1 cellular context compared by ENCODE assay signal in the genomic region with DNA sequence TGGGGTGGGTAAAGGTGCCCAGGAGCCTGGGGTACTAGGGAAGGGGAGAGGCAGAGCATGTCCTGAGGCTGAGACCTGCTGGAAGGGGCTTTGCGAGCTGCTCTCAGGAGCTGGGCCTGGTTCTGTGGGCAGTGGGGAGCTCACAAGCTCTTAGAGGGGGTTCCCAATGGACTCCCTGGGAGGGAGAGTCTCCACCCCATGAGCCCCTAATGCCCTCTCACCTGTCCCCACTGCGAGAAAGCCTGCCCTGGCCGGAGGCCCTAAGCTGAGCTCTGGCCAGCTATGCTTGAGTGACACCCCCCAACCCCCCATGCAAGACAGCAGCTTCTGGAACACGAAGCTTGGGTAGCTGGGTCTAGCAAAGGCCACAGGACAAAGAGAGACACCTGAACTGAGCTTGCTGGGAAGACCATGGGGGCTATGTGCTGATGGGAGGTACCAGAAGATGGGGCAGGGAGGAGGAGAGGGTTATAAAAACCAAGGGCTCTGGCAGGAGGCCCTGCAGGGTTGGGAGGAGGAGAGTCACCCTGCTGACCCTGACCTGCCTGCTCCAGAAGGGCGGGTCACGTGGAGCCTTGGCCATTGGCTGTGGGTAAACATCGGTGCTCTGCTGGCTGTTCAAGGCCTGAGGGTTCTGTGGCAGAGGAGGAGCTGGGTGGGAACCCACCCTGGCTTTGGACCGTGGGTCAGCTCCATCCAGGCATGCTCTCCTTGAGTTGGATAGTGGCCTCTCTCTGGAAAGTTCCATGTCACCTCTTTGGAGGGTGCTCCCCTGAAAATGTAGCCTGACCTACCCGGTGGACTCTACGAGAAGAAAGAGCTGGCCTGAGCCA.
TF ChIP-seq lines count a peak whose summit lies in the region.

No MANE protein-coding gene starts in this region.

TF ChIP-seq in HepG2, 621 proteins besides CTCF, POLR2A, EP300 and RAD21 (continued from another document and continues in another):
- TF ChIP-seq, protein P1, sequence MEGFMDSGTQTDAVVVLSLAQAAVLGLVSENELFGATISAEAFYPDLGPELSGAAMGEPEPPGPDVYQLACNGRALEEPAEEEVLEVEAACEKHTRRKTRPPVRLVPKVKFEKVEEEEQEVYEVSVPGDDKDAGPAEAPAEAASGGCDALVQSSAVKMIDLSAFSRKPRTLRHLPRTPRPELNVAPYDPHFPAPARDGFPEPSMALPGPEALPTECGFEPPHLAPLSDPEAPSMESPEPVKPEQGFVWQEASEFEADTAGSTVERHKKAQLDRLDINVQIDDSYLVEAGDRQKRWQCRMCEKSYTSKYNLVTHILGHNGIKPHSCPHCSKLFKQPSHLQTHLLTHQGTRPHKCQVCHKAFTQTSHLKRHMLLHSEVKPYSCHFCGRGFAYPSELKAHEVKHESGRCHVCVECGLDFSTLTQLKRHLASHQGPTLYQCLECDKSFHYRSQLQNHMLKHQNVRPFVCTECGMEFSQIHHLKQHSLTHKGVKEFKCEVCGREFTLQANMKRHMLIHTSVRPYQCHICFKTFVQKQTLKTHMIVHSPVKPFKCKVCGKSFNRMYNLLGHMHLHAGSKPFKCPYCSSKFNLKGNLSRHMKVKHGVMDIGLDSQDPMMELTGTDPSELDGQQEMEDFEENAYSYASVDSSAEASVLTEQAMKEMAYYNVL (CRISPR knock-in tag; IDR thresholded peaks at IDR 0.05; ENCODE audit: borderline replicate concordance), result peak; percentile 53; the same call in 1 of the 2 replicates
- TF ChIP-seq, protein P2, sequence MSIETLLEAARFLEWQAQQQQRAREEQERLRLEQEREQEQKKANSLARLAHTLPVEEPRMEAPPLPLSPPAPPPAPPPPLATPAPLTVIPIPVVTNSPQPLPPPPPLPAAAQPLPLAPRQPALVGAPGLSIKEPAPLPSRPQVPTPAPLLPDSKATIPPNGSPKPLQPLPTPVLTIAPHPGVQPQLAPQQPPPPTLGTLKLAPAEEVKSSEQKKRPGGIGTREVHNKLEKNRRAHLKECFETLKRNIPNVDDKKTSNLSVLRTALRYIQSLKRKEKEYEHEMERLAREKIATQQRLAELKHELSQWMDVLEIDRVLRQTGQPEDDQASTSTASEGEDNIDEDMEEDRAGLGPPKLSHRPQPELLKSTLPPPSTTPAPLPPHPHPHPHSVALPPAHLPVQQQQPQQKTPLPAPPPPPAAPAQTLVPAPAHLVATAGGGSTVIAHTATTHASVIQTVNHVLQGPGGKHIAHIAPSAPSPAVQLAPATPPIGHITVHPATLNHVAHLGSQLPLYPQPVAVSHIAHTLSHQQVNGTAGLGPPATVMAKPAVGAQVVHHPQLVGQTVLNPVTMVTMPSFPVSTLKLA (IDR thresholded peaks at IDR 0.05), result peak; percentile 29; the same call in 1 of the 2 replicates
- TF ChIP-seq MAFF (IDR thresholded peaks at IDR 0.05; ENCODE audit: low read depth, low read length), result no peak
- peak; percentile 46; the same call in 1 of the 2 replicates for TF ChIP-seq GATA4 (IDR thresholded peaks at IDR 0.05; ENCODE audit: borderline replicate concordance, low read depth)
- no peak; the same call in 1 of the 2 replicates for TF ChIP-seq KDM3A (CRISPR knock-in tag; IDR thresholded peaks at IDR 0.05; ENCODE audit: low read depth)
- TF ChIP-seq, protein P3, sequence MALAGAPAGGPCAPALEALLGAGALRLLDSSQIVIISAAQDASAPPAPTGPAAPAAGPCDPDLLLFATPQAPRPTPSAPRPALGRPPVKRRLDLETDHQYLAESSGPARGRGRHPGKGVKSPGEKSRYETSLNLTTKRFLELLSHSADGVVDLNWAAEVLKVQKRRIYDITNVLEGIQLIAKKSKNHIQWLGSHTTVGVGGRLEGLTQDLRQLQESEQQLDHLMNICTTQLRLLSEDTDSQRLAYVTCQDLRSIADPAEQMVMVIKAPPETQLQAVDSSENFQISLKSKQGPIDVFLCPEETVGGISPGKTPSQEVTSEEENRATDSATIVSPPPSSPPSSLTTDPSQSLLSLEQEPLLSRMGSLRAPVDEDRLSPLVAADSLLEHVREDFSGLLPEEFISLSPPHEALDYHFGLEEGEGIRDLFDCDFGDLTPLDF (CRISPR knock-in tag; IDR thresholded peaks at IDR 0.05), result no peak
- TF ChIP-seq SMAD3 (CRISPR knock-in tag; IDR thresholded peaks at IDR 0.05), result 0 out of 2 replicates have a peak, but pooled peaks have one; percentile 43
- peak; percentile 48; the same call in 1 of the 2 replicates for TF ChIP-seq ARHGAP35 (CRISPR knock-in tag; IDR thresholded peaks at IDR 0.05; ENCODE audit: borderline replicate concordance)
- TF ChIP-seq, protein P4, sequence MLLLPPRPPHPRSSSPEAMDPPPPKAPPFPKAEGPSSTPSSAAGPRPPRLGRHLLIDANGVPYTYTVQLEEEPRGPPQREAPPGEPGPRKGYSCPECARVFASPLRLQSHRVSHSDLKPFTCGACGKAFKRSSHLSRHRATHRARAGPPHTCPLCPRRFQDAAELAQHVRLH (CRISPR knock-in tag; IDR thresholded peaks at IDR 0.05; ENCODE audit: borderline replicate concordance, low read depth), result no peak
- TF ChIP-seq, protein P5, sequence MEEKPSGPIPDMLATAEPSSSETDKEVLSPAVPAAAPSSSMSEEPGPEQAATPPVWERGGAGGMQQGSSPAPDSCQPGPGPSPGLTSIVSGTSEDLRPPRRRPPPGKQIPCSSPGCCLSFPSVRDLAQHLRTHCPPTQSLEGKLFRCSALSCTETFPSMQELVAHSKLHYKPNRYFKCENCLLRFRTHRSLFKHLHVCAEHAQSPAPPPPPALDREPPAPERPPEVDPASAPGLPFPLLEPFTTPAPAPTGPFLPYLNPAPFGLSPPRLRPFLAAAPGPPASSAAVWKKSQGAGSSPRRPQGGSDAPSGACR (CRISPR knock-in tag; IDR thresholded peaks at IDR 0.05), result no peak
- peak; percentile 77 for TF ChIP-seq HNF4A (CRISPR knock-in tag; IDR thresholded peaks at IDR 0.05)
- no peak for TF ChIP-seq PCBP1 (IDR thresholded peaks at IDR 0.05; ENCODE audit: borderline replicate concordance, low read depth, low read length)
- TF ChIP-seq, protein P6, sequence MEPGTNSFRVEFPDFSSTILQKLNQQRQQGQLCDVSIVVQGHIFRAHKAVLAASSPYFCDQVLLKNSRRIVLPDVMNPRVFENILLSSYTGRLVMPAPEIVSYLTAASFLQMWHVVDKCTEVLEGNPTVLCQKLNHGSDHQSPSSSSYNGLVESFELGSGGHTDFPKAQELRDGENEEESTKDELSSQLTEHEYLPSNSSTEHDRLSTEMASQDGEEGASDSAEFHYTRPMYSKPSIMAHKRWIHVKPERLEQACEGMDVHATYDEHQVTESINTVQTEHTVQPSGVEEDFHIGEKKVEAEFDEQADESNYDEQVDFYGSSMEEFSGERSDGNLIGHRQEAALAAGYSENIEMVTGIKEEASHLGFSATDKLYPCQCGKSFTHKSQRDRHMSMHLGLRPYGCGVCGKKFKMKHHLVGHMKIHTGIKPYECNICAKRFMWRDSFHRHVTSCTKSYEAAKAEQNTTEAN (CRISPR knock-in tag; conservative IDR thresholded peaks at IDR 0.05), result no peak
- TF ChIP-seq PAWR (CRISPR knock-in tag; IDR thresholded peaks at IDR 0.05; ENCODE audit: borderline replicate concordance), result no peak
- TF ChIP-seq ZNF326 (CRISPR knock-in tag; IDR thresholded peaks at IDR 0.05; ENCODE audit: borderline replicate concordance), result no peak
- TF ChIP-seq FOXM1 (CRISPR knock-in tag; IDR thresholded peaks at IDR 0.05), result no peak
- no peak for TF ChIP-seq SUZ12 (IDR thresholded peaks at IDR 0.05; ENCODE audit: low read depth, low read length)
- no peak for TF ChIP-seq ADNP (CRISPR knock-in tag; IDR thresholded peaks at IDR 0.05)
- TF ChIP-seq, protein P7, sequence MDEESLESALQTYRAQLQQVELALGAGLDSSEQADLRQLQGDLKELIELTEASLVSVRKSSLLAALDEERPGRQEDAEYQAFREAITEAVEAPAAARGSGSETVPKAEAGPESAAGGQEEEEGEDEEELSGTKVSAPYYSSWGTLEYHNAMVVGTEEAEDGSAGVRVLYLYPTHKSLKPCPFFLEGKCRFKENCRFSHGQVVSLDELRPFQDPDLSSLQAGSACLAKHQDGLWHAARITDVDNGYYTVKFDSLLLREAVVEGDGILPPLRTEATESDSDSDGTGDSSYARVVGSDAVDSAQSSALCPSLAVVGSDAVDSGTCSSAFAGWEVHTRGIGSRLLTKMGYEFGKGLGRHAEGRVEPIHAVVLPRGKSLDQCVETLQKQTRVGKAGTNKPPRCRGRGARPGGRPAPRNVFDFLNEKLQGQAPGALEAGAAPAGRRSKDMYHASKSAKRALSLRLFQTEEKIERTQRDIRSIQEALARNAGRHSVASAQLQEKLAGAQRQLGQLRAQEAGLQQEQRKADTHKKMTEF (CRISPR knock-in tag; IDR thresholded peaks at IDR 0.05), result no peak; the same call in 1 of the 2 replicates
- TF ChIP-seq, protein P8, sequence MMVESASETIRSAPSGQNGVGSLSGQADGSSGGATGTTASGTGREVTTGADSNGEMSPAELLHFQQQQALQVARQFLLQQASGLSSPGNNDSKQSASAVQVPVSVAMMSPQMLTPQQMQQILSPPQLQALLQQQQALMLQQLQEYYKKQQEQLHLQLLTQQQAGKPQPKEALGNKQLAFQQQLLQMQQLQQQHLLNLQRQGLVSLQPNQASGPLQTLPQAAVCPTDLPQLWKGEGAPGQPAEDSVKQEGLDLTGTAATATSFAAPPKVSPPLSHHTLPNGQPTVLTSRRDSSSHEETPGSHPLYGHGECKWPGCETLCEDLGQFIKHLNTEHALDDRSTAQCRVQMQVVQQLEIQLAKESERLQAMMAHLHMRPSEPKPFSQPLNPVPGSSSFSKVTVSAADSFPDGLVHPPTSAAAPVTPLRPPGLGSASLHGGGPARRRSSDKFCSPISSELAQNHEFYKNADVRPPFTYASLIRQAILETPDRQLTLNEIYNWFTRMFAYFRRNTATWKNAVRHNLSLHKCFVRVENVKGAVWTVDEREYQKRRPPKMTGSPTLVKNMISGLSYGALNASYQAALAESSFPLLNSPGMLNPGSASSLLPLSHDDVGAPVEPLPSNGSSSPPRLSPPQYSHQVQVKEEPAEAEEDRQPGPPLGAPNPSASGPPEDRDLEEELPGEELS (CRISPR knock-in tag; IDR thresholded peaks at IDR 0.05), result peak; percentile 79
- no peak for TF ChIP-seq HNRNPK (IDR thresholded peaks at IDR 0.05; ENCODE audit: low read depth, low read length, poor library complexity, severe bottlenecking)
- TF ChIP-seq NFIB (CRISPR knock-in tag; IDR thresholded peaks at IDR 0.05; ENCODE audit: borderline replicate concordance), result no peak
- no peak for TF ChIP-seq ATM (IDR thresholded peaks at IDR 0.05; ENCODE audit: borderline replicate concordance)
- TF ChIP-seq EHMT2 (IDR thresholded peaks at IDR 0.05; ENCODE audit: borderline replicate concordance, low read depth, low read length), result no peak
- TF ChIP-seq ZNF460 (CRISPR knock-in tag; IDR thresholded peaks at IDR 0.05; ENCODE audit: borderline replicate concordance), result no peak
- TF ChIP-seq ZNF678 (CRISPR knock-in tag; IDR thresholded peaks at IDR 0.05), result no peak
- no peak for TF ChIP-seq ZFP90 (CRISPR knock-in tag; IDR thresholded peaks at IDR 0.05; ENCODE audit: borderline replicate concordance)
- TF ChIP-seq, protein P9, sequence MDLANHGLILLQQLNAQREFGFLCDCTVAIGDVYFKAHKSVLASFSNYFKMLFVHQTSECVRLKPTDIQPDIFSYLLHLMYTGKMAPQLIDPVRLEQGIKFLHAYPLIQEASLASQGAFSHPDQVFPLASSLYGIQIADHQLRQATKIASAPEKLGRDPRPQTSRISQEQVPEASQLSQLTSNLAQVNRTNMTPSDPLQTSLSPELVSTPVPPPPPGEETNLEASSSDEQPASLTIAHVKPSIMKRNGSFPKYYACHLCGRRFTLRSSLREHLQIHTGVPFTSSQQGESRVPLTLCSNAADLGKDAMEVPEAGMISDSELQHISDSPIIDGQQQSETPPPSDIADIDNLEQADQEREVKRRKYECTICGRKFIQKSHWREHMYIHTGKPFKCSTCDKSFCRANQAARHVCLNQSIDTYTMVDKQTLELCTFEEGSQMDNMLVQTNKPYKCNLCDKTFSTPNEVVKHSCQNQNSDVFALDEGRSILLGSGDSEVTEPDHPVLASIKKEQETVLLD (CRISPR knock-in tag; IDR thresholded peaks at IDR 0.05; ENCODE audit: low read depth), result no peak
- no peak for TF ChIP-seq ZBTB3 (CRISPR knock-in tag; IDR thresholded peaks at IDR 0.05; ENCODE audit: borderline replicate concordance, low read depth)
- TF ChIP-seq, protein P10, sequence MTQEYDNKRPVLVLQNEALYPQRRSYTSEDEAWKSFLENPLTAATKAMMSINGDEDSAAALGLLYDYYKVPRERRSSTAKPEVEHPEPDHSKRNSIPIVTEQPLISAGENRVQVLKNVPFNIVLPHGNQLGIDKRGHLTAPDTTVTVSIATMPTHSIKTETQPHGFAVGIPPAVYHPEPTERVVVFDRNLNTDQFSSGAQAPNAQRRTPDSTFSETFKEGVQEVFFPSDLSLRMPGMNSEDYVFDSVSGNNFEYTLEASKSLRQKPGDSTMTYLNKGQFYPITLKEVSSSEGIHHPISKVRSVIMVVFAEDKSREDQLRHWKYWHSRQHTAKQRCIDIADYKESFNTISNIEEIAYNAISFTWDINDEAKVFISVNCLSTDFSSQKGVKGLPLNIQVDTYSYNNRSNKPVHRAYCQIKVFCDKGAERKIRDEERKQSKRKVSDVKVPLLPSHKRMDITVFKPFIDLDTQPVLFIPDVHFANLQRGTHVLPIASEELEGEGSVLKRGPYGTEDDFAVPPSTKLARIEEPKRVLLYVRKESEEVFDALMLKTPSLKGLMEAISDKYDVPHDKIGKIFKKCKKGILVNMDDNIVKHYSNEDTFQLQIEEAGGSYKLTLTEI (CRISPR knock-in tag; conservative IDR thresholded peaks at IDR 0.05), result no peak
- TF ChIP-seq HDAC6 (IDR thresholded peaks at IDR 0.05; ENCODE audit: low read depth, low read length), result no peak
- no peak for TF ChIP-seq ZNF530 (CRISPR knock-in tag; IDR thresholded peaks at IDR 0.05; ENCODE audit: low read depth)
- TF ChIP-seq BHLHE40 (IDR thresholded peaks at IDR 0.05; ENCODE audit: low read length), result peak; percentile 67
- peak; percentile 75; the same call in 1 of the 2 replicates for TF ChIP-seq ESRRA (CRISPR knock-in tag; IDR thresholded peaks at IDR 0.05; ENCODE audit: low read depth)
- TF ChIP-seq, protein P11, sequence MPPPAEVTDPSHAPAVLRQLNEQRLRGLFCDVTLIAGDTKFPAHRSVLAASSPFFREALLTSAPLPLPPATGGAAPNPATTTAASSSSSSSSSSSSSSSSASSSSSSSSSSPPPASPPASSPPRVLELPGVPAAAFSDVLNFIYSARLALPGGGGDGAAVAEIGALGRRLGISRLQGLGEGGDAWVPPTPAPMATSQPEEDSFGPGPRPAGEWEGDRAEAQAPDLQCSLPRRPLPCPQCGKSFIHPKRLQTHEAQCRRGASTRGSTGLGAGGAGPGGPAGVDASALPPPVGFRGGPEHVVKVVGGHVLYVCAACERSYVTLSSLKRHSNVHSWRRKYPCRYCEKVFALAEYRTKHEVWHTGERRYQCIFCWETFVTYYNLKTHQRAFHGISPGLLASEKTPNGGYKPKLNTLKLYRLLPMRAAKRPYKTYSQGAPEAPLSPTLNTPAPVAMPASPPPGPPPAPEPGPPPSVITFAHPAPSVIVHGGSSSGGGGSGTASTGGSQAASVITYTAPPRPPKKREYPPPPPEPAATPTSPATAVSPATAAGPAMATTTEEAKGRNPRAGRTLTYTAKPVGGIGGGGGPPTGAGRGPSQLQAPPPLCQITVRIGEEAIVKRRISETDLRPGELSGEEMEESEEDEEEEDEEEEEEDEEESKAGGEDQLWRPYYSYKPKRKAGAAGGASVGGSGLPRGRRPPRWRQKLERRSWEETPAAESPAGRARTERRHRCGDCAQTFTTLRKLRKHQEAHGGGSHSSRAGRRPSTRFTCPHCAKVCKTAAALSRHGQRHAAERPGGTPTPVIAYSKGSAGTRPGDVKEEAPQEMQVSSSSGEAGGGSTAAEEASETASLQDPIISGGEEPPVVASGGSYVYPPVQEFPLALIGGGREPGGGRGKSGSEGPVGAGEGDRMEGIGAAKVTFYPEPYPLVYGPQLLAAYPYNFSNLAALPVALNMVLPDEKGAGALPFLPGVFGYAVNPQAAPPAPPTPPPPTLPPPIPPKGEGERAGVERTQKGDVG (CRISPR knock-in tag; IDR thresholded peaks at IDR 0.05; ENCODE audit: borderline replicate concordance), result no peak
- no peak for TF ChIP-seq PRPF4 (IDR thresholded peaks at IDR 0.05; ENCODE audit: low read depth, low read length, poor library complexity, severe bottlenecking)
- peak; percentile 47; the same call in 1 of the 2 replicates for TF ChIP-seq ZFY (CRISPR knock-in tag; IDR thresholded peaks at IDR 0.05)
- TF ChIP-seq SP1 (IDR thresholded peaks at IDR 0.05), result no peak
- no peak for TF ChIP-seq SP1 (CRISPR knock-in tag; IDR thresholded peaks at IDR 0.05)
